In genomic region chr13:98372886-98373285, GRCh38 we compare ENCODE assay signal across 18 cellular contexts.
DNase-seq lines count a peak whose midpoint lies in the region; ATAC-seq, FAIRE-seq and TF ChIP-seq lines count a peak whose summit lies in the region.
"Had no signal": no experiment of that assay in that cellular context is flagged by ENCODE, and none has a peak within 500 bp of the region (broad histone marks: within the 10 kb centered on the region; RNA-seq: fewer than 3 reads in every experiment).

No MANE protein-coding gene starts in this region.

- H3K27ac ChIP-seq in astrocyte (ENCODE audit: low read depth, low read length) (no peak overlapping the region), dorsolateral prefrontal cortex (no peak overlapping the region)
- H3K27ac ChIP-seq: upper lobe of right lung had no signal

- H3K9me3 ChIP-seq in astrocyte (ENCODE audit: insufficient read depth, low read depth, low read length), result no peaks in the 10 kb centered on the region
- H3K9me3 ChIP-seq: upper lobe of right lung had no signal

- peak; percentile 32 for FAIRE-seq in astrocyte (lab: Jason Lieb, UNC)
- FAIRE-seq: TTC549 had no signal

- peak overlapping the region; percentile 45 for H3K27ac Mint-ChIP-seq in HFFc6
- H3K27ac Mint-ChIP-seq in astrocyte (ENCODE audit: unreplicated experiment), result no peak overlapping the region
- H3K27ac Mint-ChIP-seq: B cell had no signal

- H3K4me1 ChIP-seq in astrocyte (ENCODE audit: insufficient read depth, low read length), result peaks cover 16% of the 10 kb centered on the region
- H3K4me1 ChIP-seq: upper lobe of right lung had no signal

- H3K4me3 Mint-ChIP-seq in HFFc6 (no peak overlapping the region), astrocyte (ENCODE audit: unreplicated experiment) (no peak overlapping the region)
- H3K4me3 Mint-ChIP-seq: B cell had no signal

- H3K9ac ChIP-seq in astrocyte (ENCODE audit: low read length), result no peak overlapping the region

- H3K36me3 Mint-ChIP-seq in HFFc6 (ENCODE audit: low read depth) (peaks cover 78% of the 10 kb centered on the region), astrocyte (ENCODE audit: low read depth, unreplicated experiment) (peaks cover 41% of the 10 kb centered on the region)

- peaks cover 17% of the 10 kb centered on the region for H4K20me1 ChIP-seq in astrocyte (ENCODE audit: insufficient read depth, low read length)

- H3K9me3 Mint-ChIP-seq in HFFc6 (peaks cover 12% of the 10 kb centered on the region), astrocyte (ENCODE audit: unreplicated experiment) (peaks cover 4% of the 10 kb centered on the region)

- intact Hi-C loops in dorsolateral prefrontal cortex (cut with DNase I), result no loop called here

- H3K4me3 ChIP-seq in astrocyte (ENCODE audit: insufficient read depth, low read depth, low read length), result no peak overlapping the region
- no peak overlapping the region for H3K4me3 ChIP-seq in dorsolateral prefrontal cortex
- H3K4me3 ChIP-seq: upper lobe of right lung had no signal

- no peak overlapping the region for H3K4me2 ChIP-seq in astrocyte (ENCODE audit: low read length)

- no peak for TF ChIP-seq CTCF in HFFc6 (IDR thresholded peaks at IDR 0.05)
- no peak for TF ChIP-seq CTCF in astrocyte (IDR thresholded peaks at IDR 0.05; ENCODE audit: insufficient read depth, low read depth, low read length)
- TF ChIP-seq CTCF in dorsolateral prefrontal cortex (IDR thresholded peaks at IDR 0.05 in 54 of 56, conservative IDR thresholded peaks at IDR 0.05 in 2 of 56; ENCODE audit: low read depth in 1 of 56, partially characterized antibody in 56 of 56), result no peak

- H3K4me1 Mint-ChIP-seq in HFFc6 (ENCODE audit: low read depth) (peaks cover 50% of the 10 kb centered on the region), astrocyte (ENCODE audit: low read depth, unreplicated experiment) (peaks cover 20% of the 10 kb centered on the region)
- H3K4me1 Mint-ChIP-seq: B cell had no signal

- H2AFZ ChIP-seq in astrocyte (ENCODE audit: low read depth, low read length), result no peak overlapping the region

- no peak for ATAC-seq in HG03439 (IDR thresholded peaks at IDR 0.05; ENCODE audit: unreplicated experiment)
- ATAC-seq: upper lobe of right lung had no signal

- peaks cover 8% of the 10 kb centered on the region for H3K79me2 ChIP-seq in astrocyte (ENCODE audit: insufficient read depth, low read length)

- H3K27me3 ChIP-seq in astrocyte (ENCODE audit: insufficient read depth, low read length), result no peaks in the 10 kb centered on the region
- peaks cover 0 to 4% (median 0%) of the 10 kb centered on the region in 45 donors for H3K27me3 ChIP-seq in dorsolateral prefrontal cortex
- H3K27me3 ChIP-seq: upper lobe of right lung had no signal

- peaks cover 5% of the 10 kb centered on the region for H3K36me3 ChIP-seq in astrocyte (ENCODE audit: insufficient read depth, low read length)
- H3K36me3 ChIP-seq: upper lobe of right lung had no signal

- DNase-seq in HFFc6 (no peak), astrocyte (ENCODE audit: low read depth) (peak; percentile 59), iPS-NIHi11 (ENCODE audit: low spot score) (peak; percentile 49), renal cortical epithelial cell (ENCODE audit: low read depth) (peak; percentile 44), NCI-H526 treated with DMSO at 0.1 percent for 48 hours (lab: John Stamatoyannopoulos, UW) (no peak), dorsolateral prefrontal cortex (no peak), H4 (ENCODE audit: low spot score) (no peak)
- DNase-seq: activated CD4-positive, alpha-beta T cell treated with anti-CD3 and anti-CD28 coated beads, Interleukin-2, amount 50 U/mL, for 48 hours; activated T-cell treated with anti-CD3 and anti-CD28 coated beads, Interleukin-2, amount 50 U/mL, for 48 hours; cortex of kidney; NCI-H1105; NCI-H446 treated with DMSO at 0.1 percent for 48 hours; occipital lobe; stimulated activated naive CD4-positive, alpha-beta T cell; upper lobe of right lung had no signal

- H3K27me3 Mint-ChIP-seq in HFFc6 (ENCODE audit: insufficient read depth) (peaks cover 9% of the 10 kb centered on the region), astrocyte (ENCODE audit: low read depth, unreplicated experiment) (no peaks in the 10 kb centered on the region)

Comparison
In these comparisons a context has a peak if more than half of its experiments do, and no peak if none do; other contexts are left out.
1. DNase-seq: peak in astrocyte (single experiment), iPS-NIHi11 (single experiment) and renal cortical epithelial cell (single experiment); none in HFFc6 (single experiment), NCI-H526 treated with DMSO at 0.1 percent for 48 hours (single experiment), dorsolateral prefrontal cortex (0 of 10) and H4 (single experiment).